12 cellular contexts compared by ENCODE assay signal in the genomic region with DNA sequence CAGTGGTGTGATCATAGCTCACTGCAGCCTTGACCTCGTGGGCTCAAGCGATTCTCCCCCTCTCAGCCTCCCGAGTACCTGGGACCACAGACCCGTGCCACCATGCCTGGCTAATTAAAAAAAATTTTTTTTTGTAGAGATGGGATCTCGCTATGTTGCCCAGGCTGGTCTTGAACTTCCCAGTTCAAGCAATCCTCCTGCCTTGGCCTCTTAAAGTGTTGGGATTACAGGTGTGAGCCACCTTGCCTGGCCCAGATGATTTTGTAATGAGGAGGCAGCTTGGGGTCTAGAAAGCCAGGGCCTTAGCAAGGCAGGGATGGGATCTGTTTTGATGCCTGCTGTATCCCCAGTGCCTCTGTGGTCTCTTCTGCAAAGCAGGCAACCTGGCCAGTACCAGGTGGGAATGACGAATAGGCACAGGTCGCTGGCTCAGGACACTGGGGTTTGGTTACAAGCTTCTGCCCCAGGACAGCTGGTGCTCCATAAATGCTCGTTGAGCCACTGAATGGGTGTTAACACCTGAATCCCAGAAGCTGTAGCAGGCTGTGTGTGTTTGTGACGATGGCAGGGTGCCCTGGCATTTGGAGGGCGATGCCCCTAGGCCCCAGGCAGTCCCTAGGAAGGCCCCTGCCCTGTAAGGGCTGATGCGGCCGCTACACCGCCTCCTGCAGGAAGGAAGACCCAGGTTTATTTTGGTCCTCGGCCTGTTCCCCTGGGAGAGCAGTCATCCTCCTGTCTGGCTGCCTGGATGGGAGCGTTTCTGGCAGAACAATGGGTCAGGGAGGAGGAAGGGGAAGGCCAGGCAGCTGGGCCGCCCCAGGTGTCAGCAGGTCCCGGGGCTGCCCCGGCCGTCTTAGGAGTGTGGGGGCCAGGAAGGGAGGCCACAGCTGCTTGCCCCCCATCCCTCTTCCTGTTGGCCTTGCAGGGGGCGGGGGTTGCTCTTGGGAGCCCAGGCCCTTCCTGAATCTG. TPM values are rescaled to one million over a fixed set of nuclear protein-coding genes. Genes with fewer than 3 reads are reported as not detected.
A peak's percentile ranks its signal among the peaks of the same experiment; 100 is the strongest.
DNase-seq lines count a peak whose midpoint lies in the region; ATAC-seq and TF ChIP-seq lines count a peak whose summit lies in the region.
"Had no signal": no experiment of that assay in that cellular context is flagged by ENCODE, and none has a peak within 500 bp of the region (broad histone marks: within the 10 kb centered on the region; RNA-seq: fewer than 3 reads in every experiment).

No MANE protein-coding gene starts in this region.

- H3K4me1 ChIP-seq in adrenal gland (replicated peaks in 1 of 2) (no peaks in the 10 kb centered on the region), heart left ventricle (peaks cover 0 to 39% (median 25%) of the 10 kb centered on the region in 12 donors), rectal smooth muscle tissue (ENCODE audit: control insufficient read depth, insufficient read depth, low read length) (peaks cover 19% of the 10 kb centered on the region)

- H3K27ac ChIP-seq in adrenal gland (peak overlapping the region in 2 of 5 donors; percentile 32 to 79), heart left ventricle (peak overlapping the region; percentile 54 to 92 (median 75)), rectal smooth muscle tissue (ENCODE audit: low read depth, low read length) (peak overlapping the region; percentile 85)
- H3K27ac ChIP-seq: C4-2B, GM23248 had no signal

- H3K9ac ChIP-seq in rectal smooth muscle tissue (ENCODE audit: low read length) = no peak overlapping the region
- H3K9ac ChIP-seq: GM23248 had no signal

- ATAC-seq in heart left ventricle (peak; percentile 86 to 97 (median 90)), GM18870 (IDR thresholded peaks at IDR 0.05; ENCODE audit: unreplicated experiment) (no peak), GM21576 (IDR thresholded peaks at IDR 0.05; ENCODE audit: unreplicated experiment) (no peak), GM18498 (IDR thresholded peaks at IDR 0.05; ENCODE audit: unreplicated experiment) (no peak)

- DNase-seq in GM10266 (ENCODE audit: extremely low spot score) (peak; percentile 66), adrenal gland (peak in 6 of 7 donors; percentile 45 to 79 (median 56)), heart left ventricle (peak; percentile 83 to 89 (median 85)), GM19238 (ENCODE audit: insufficient read length, low spot score) (no peak)
- DNase-seq: GM23248, NCI-H1092 treated with DMSO at 0.1 percent for 48 hours, SHP77 had no signal

- H3K4me3 ChIP-seq in adrenal gland = no peak overlapping the region
- peak overlapping the region in 7 of 12 donors; percentile 9 to 36 (median 15) for H3K4me3 ChIP-seq in heart left ventricle
- no peak overlapping the region for H3K4me3 ChIP-seq in rectal smooth muscle tissue (ENCODE audit: low read length)
- H3K4me3 ChIP-seq: GM23248 had no signal

- H3K27me3 ChIP-seq in adrenal gland (no peaks in the 10 kb centered on the region), heart left ventricle (no peaks in the 10 kb centered on the region), rectal smooth muscle tissue (ENCODE audit: control insufficient read depth, insufficient read depth, low read length) (no peaks in the 10 kb centered on the region)

- TF ChIP-seq POLR2A in adrenal gland (IDR thresholded peaks at IDR 0.05) (no peak), heart left ventricle (IDR thresholded peaks at IDR 0.05) (peak in 1 of 2 donors; percentile 10)

- H3K9me3 ChIP-seq in adrenal gland (replicated peaks in 1 of 3) (no peaks in the 10 kb centered on the region), heart left ventricle (no peaks in the 10 kb centered on the region)

- H3K36me3 ChIP-seq in adrenal gland (replicated peaks in 1 of 2) = no peaks in the 10 kb centered on the region
- peaks cover 0 to 14% (median 9%) of the 10 kb centered on the region in 9 donors for H3K36me3 ChIP-seq in heart left ventricle
- peaks cover 4% of the 10 kb centered on the region for H3K36me3 ChIP-seq in rectal smooth muscle tissue (ENCODE audit: control insufficient read depth, insufficient read depth, low read length)

- TF ChIP-seq CTCF in GM10266 (IDR thresholded peaks at IDR 0.05; ENCODE audit: control insufficient read depth, insufficient read depth, low read depth, missing control alignments) = peak; percentile 28
- peak in 2 of 6 experiments; percentile 6 to 14 for TF ChIP-seq CTCF in adrenal gland (IDR thresholded peaks at IDR 0.05)
- TF ChIP-seq CTCF in heart left ventricle (IDR thresholded peaks at IDR 0.05) = peak in 11 of 12 donors; percentile 6 to 66 (median 29)

- intact Hi-C loops in adrenal gland (cut with DNase I) = no loop called here
- intact Hi-C loops in heart left ventricle (cut with DNase I) = loop anchor here in 1 of 10 donors (1.0 kb wide), 1 partner anchor 9 kb away; a partner anchor contains a TSS

- WGBS in adrenal gland, 4 donors = 59 to 70% (median 65%) methylated on average over 4 to 20 of the region's 20 CpGs
- WGBS in heart left ventricle, 4 donors = 45 to 59% (median 54%) methylated on average over 13 to 20 of the region's 20 CpGs

RNA-seq across cellular contexts. Expression of a gene that starts 8.6 kb away (rescaled TPM):
- 1 to 10 TPM; 3.9 to 8.1 (median 5.5) TPM for total RNA-seq in adrenal gland
- 10 to 100 TPM in 1 of 3 donors, 1 to 10 TPM in 2; 2.6 to 13.8 (median 5.8) TPM for polyA plus RNA-seq in adrenal gland
- total RNA-seq in heart left ventricle = 10 to 100 TPM in 1 of 9 donors, 1 to 10 TPM in 8; 2.8 to 15.1 (median 5.8) TPM
- polyA plus RNA-seq in heart left ventricle = 1 to 10 TPM; 6.1 to 6.2 TPM

RNA-seq across cellular contexts. Expression of a gene that starts 22.2 kb away (rescaled TPM):
- total RNA-seq in adrenal gland = 100 to 1,000 TPM in 2 of 8 donors, 10 to 100 TPM in 6; 52.1 to 159 (median 74.7) TPM
- 10 to 100 TPM; 35.9 to 86.9 (median 76.1) TPM for polyA plus RNA-seq in adrenal gland
- 10 to 100 TPM; 19.1 to 49.1 (median 25.5) TPM for total RNA-seq in heart left ventricle
- polyA plus RNA-seq in heart left ventricle = 100 to 1,000 TPM in 1 of 2 donors, 10 to 100 TPM in 1; 33.1 to 201 TPM

Comparison
In these comparisons a context has a peak if more than half of its experiments do, and no peak if none do; other contexts are left out.
1. H3K4me3 ChIP-seq: peak in heart left ventricle (7 of 12); none in adrenal gland (0 of 4) and rectal smooth muscle tissue (single experiment).
2. ATAC-seq: peak in heart left ventricle (4 of 4); none in GM18870 (single experiment), GM21576 (single experiment) and GM18498 (single experiment).